ENCODE assay signal across 15 cellular contexts in genomic region chr20:61372151-61373054, GRCh38.
"Had no signal": no experiment of that assay in that cellular context is flagged by ENCODE, and none has a peak within 500 bp of the region (broad histone marks: within the 10 kb centered on the region; RNA-seq: fewer than 3 reads in every experiment).

No MANE protein-coding gene starts in this region.

- ATAC-seq: heart left ventricle; naive thymus-derived CD4-positive, alpha-beta T cell; pancreas; psoas muscle had no signal

- H3K27me3 ChIP-seq: dorsolateral prefrontal cortex, pancreas had no signal

- DNase-seq: cortex of kidney; dorsolateral prefrontal cortex; effector CD8-positive, alpha-beta T cell; foreskin melanocyte; heart left ventricle; hippocampal formation; naive thymus-derived CD4-positive, alpha-beta T cell; nucleus accumbens; pancreas; psoas muscle; sigmoid colon; stimulated activated CD4-positive, alpha-beta T cell treated with anti-CD3 and anti-CD28 coated beads, Interleukin-12 subunit alpha, Interleukin-12 subunit beta, amount 100 ng/mL, for 4 hours; stimulated activated naive CD4-positive, alpha-beta T cell treated with Interleukin-2 at 50 U/mL for 16 hours; trophoblast cell had no signal

- H3K9me3 ChIP-seq: heart left ventricle, pancreas, psoas muscle, sigmoid colon had no signal

- H3K4me1 ChIP-seq: heart left ventricle, pancreas, psoas muscle, sigmoid colon had no signal

- H3K36me3 ChIP-seq: heart left ventricle, pancreas, sigmoid colon had no signal

- H3K4me3 ChIP-seq: dorsolateral prefrontal cortex, heart left ventricle, pancreas, psoas muscle, sigmoid colon, skin epidermis had no signal

- H3K27ac ChIP-seq: heart left ventricle, pancreas, psoas muscle, sigmoid colon, skin epidermis had no signal
